2 cellular contexts compared by ENCODE assay signal in the genomic region with DNA sequence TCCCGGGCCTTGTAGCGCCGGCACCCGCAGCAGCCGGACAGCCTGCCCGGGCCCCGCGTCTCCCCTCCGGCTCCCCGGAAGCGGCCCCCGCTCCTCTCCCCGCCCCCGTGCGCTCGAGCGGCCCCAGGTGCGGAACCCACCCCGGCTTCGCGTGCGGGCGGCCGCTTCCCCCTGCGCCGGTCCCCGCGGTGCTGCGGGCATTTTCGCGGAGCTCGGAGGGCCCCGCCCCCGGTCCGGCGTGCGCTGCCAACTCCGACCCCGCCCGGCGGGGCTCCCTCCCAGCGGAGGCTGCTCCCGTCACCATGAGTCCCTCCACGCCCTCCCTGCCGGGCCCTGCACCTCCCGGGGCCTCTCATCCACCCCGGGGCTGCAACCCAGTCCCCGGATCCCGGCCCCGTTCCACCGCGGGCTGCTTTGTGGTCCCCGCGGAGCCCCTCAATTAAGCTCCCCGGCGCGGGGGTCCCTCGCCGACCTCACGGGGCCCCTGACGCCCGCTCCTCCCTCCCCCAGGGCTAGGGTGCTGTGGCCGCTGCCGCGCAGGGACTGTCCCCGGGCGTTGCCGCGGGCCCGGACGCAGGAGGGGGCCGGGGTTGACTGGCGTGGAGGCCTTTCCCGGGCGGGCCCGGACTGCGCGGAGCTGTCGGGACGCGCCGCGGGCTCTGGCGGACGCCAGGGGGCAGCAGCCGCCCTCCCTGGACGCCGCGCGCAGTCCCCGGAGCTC.
TF ChIP-seq lines count a peak whose summit lies in the region.

No MANE protein-coding gene starts in this region.

TF ChIP-seq in HEK293, 187 proteins besides CTCF, POLR2A, EP300 and RAD21 (continued from another document and continues in another):
- peak; percentile 39; the same call in 1 of the 2 replicates for TF ChIP-seq ZNF335 (tag by site-specific recombination; conservative IDR thresholded peaks at IDR 0.05)
- TF ChIP-seq, protein P1, sequence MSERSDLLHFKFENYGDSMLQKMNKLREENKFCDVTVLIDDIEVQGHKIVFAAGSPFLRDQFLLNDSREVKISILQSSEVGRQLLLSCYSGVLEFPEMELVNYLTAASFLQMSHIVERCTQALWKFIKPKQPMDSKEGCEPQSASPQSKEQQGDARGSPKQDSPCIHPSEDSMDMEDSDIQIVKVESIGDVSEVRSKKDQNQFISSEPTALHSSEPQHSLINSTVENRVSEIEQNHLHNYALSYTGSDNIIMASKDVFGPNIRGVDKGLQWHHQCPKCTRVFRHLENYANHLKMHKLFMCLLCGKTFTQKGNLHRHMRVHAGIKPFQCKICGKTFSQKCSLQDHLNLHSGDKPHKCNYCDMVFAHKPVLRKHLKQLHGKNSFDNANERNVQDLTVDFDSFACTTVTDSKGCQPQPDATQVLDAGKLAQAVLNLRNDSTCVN (tag by site-specific recombination; optimal IDR thresholded peaks at IDR 0.05): peak; percentile 87
- no peak for TF ChIP-seq SCRT1 (tag by site-specific recombination; IDR thresholded peaks at IDR 0.05; ENCODE audit: borderline replicate concordance)
- TF ChIP-seq ZNF10 (tag by site-specific recombination; IDR thresholded peaks at IDR 0.05): peak; percentile 73; the same call in 1 of the 2 replicates
- TF ChIP-seq HOXD13 (CRISPR knock-in tag; IDR thresholded peaks at IDR 0.05; ENCODE audit: borderline replicate concordance): no peak
- TF ChIP-seq ZNF610 (tag by site-specific recombination; IDR thresholded peaks at IDR 0.05; ENCODE audit: borderline replicate concordance): no peak
- TF ChIP-seq, protein P2, sequence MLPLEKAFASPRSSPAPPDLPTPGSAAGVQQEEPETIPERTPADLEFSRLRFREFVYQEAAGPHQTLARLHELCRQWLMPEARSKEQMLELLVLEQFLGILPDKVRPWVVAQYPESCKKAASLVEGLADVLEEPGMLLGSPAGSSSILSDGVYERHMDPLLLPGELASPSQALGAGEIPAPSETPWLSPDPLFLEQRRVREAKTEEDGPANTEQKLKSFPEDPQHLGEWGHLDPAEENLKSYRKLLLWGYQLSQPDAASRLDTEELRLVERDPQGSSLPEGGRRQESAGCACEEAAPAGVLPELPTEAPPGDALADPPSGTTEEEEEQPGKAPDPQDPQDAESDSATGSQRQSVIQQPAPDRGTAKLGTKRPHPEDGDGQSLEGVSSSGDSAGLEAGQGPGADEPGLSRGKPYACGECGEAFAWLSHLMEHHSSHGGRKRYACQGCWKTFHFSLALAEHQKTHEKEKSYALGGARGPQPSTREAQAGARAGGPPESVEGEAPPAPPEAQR (tag by site-specific recombination; IDR thresholded peaks at IDR 0.05): no peak
- TF ChIP-seq, protein P3, sequence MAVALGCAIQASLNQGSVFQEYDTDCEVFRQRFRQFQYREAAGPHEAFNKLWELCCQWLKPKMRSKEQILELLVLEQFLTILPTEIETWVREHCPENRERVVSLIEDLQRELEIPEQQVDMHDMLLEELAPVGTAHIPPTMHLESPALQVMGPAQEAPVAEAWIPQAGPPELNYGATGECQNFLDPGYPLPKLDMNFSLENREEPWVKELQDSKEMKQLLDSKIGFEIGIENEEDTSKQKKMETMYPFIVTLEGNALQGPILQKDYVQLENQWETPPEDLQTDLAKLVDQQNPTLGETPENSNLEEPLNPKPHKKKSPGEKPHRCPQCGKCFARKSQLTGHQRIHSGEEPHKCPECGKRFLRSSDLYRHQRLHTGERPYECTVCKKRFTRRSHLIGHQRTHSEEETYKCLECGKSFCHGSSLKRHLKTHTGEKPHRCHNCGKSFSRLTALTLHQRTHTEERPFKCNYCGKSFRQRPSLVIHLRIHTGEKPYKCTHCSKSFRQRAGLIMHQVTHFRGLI (tag by site-specific recombination; IDR thresholded peaks at IDR 0.05): no peak
- 0 out of 2 replicates have a peak, but pooled peaks have one; percentile 29 for TF ChIP-seq ZSCAN23 (tag by site-specific recombination; IDR thresholded peaks at IDR 0.05)
- peak; percentile 77; the same call in 1 of the 2 replicates for TF ChIP-seq SP7 (tag by site-specific recombination; IDR thresholded peaks at IDR 0.05)
- TF ChIP-seq ZBTB1 (tag by site-specific recombination; IDR thresholded peaks at IDR 0.05): no peak
- no peak for TF ChIP-seq ZNF658 (tag by site-specific recombination; IDR thresholded peaks at IDR 0.05)
- no peak for TF ChIP-seq ZNF140 (tag by site-specific recombination; IDR thresholded peaks at IDR 0.05)
- TF ChIP-seq, protein P4, sequence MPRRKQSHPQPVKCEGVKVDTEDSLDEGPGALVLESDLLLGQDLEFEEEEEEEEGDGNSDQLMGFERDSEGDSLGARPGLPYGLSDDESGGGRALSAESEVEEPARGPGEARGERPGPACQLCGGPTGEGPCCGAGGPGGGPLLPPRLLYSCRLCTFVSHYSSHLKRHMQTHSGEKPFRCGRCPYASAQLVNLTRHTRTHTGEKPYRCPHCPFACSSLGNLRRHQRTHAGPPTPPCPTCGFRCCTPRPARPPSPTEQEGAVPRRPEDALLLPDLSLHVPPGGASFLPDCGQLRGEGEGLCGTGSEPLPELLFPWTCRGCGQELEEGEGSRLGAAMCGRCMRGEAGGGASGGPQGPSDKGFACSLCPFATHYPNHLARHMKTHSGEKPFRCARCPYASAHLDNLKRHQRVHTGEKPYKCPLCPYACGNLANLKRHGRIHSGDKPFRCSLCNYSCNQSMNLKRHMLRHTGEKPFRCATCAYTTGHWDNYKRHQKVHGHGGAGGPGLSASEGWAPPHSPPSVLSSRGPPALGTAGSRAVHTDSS (tag by site-specific recombination; IDR thresholded peaks at IDR 0.05): peak; percentile 31; the same call in 1 of the 2 replicates
- TF ChIP-seq, protein P5, sequence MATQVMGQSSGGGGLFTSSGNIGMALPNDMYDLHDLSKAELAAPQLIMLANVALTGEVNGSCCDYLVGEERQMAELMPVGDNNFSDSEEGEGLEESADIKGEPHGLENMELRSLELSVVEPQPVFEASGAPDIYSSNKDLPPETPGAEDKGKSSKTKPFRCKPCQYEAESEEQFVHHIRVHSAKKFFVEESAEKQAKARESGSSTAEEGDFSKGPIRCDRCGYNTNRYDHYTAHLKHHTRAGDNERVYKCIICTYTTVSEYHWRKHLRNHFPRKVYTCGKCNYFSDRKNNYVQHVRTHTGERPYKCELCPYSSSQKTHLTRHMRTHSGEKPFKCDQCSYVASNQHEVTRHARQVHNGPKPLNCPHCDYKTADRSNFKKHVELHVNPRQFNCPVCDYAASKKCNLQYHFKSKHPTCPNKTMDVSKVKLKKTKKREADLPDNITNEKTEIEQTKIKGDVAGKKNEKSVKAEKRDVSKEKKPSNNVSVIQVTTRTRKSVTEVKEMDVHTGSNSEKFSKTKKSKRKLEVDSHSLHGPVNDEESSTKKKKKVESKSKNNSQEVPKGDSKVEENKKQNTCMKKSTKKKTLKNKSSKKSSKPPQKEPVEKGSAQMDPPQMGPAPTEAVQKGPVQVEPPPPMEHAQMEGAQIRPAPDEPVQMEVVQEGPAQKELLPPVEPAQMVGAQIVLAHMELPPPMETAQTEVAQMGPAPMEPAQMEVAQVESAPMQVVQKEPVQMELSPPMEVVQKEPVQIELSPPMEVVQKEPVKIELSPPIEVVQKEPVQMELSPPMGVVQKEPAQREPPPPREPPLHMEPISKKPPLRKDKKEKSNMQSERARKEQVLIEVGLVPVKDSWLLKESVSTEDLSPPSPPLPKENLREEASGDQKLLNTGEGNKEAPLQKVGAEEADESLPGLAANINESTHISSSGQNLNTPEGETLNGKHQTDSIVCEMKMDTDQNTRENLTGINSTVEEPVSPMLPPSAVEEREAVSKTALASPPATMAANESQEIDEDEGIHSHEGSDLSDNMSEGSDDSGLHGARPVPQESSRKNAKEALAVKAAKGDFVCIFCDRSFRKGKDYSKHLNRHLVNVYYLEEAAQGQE (tag by site-specific recombination; IDR thresholded peaks at IDR 0.05): no peak
- TF ChIP-seq ZNF560 (tag by site-specific recombination; IDR thresholded peaks at IDR 0.05; ENCODE audit: borderline replicate concordance): no peak
- 0 out of 2 replicates have a peak, but pooled peaks have one; percentile 12 for TF ChIP-seq ZNF549 (tag by site-specific recombination; IDR thresholded peaks at IDR 0.05)
- TF ChIP-seq ZNF121 (tag by site-specific recombination; IDR thresholded peaks at IDR 0.05): peak; percentile 79

TF ChIP-seq in K562, 482 proteins besides CTCF, POLR2A, EP300 and RAD21 (continued from another document and continues in another):
- TF ChIP-seq, protein P6, sequence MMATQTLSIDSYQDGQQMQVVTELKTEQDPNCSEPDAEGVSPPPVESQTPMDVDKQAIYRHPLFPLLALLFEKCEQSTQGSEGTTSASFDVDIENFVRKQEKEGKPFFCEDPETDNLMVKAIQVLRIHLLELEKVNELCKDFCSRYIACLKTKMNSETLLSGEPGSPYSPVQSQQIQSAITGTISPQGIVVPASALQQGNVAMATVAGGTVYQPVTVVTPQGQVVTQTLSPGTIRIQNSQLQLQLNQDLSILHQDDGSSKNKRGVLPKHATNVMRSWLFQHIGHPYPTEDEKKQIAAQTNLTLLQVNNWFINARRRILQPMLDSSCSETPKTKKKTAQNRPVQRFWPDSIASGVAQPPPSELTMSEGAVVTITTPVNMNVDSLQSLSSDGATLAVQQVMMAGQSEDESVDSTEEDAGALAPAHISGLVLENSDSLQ (IDR thresholded peaks at IDR 0.05): peak; percentile 70
- TF ChIP-seq POLR2B (IDR thresholded peaks at IDR 0.05; ENCODE audit: low read depth, partially characterized antibody) (peak; percentile 51), NR2C1 (IDR thresholded peaks at IDR 0.05) (no peak), NR2C1 (tag; IDR thresholded peaks at IDR 0.05) (no peak), JUND (IDR thresholded peaks at IDR 0.05; ENCODE audit: borderline replicate concordance, low read depth, low read length) (peak; percentile 14; the same call in 1 of the 2 replicates), JUND (tag; IDR thresholded peaks at IDR 0.05; ENCODE audit: borderline replicate concordance, low read depth, low read length) (peak; percentile 53; the same call in 1 of the 3 replicates), TCF7 (IDR thresholded peaks at IDR 0.05; ENCODE audit: borderline replicate concordance) (no peak), CHD1 (IDR thresholded peaks at IDR 0.05; ENCODE audit: low read length) (peak; percentile 28), SIN3A (IDR thresholded peaks at IDR 0.05; ENCODE audit: borderline replicate concordance in 2 of 2, control insufficient read depth in 1 of 2, low read depth in 2 of 2, low read length in 2 of 2) (no peak; a peak in 2 of 4 replicates)
- TF ChIP-seq, protein P7, sequence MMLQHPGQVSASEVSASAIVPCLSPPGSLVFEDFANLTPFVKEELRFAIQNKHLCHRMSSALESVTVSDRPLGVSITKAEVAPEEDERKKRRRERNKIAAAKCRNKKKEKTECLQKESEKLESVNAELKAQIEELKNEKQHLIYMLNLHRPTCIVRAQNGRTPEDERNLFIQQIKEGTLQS (IDR thresholded peaks at IDR 0.05): no peak
- TF ChIP-seq, protein P7 (CRISPR knock-in tag; conservative IDR thresholded peaks at IDR 0.05): peak; percentile 55; the same call in 1 of the 2 replicates
- TF ChIP-seq, protein P8, sequence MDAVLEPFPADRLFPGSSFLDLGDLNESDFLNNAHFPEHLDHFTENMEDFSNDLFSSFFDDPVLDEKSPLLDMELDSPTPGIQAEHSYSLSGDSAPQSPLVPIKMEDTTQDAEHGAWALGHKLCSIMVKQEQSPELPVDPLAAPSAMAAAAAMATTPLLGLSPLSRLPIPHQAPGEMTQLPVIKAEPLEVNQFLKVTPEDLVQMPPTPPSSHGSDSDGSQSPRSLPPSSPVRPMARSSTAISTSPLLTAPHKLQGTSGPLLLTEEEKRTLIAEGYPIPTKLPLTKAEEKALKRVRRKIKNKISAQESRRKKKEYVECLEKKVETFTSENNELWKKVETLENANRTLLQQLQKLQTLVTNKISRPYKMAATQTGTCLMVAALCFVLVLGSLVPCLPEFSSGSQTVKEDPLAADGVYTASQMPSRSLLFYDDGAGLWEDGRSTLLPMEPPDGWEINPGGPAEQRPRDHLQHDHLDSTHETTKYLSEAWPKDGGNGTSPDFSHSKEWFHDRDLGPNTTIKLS (IDR thresholded peaks at IDR 0.05; ENCODE audit: borderline replicate concordance, low read depth): peak; percentile 77; the same call in 1 of the 2 replicates
- TF ChIP-seq, protein P9, sequence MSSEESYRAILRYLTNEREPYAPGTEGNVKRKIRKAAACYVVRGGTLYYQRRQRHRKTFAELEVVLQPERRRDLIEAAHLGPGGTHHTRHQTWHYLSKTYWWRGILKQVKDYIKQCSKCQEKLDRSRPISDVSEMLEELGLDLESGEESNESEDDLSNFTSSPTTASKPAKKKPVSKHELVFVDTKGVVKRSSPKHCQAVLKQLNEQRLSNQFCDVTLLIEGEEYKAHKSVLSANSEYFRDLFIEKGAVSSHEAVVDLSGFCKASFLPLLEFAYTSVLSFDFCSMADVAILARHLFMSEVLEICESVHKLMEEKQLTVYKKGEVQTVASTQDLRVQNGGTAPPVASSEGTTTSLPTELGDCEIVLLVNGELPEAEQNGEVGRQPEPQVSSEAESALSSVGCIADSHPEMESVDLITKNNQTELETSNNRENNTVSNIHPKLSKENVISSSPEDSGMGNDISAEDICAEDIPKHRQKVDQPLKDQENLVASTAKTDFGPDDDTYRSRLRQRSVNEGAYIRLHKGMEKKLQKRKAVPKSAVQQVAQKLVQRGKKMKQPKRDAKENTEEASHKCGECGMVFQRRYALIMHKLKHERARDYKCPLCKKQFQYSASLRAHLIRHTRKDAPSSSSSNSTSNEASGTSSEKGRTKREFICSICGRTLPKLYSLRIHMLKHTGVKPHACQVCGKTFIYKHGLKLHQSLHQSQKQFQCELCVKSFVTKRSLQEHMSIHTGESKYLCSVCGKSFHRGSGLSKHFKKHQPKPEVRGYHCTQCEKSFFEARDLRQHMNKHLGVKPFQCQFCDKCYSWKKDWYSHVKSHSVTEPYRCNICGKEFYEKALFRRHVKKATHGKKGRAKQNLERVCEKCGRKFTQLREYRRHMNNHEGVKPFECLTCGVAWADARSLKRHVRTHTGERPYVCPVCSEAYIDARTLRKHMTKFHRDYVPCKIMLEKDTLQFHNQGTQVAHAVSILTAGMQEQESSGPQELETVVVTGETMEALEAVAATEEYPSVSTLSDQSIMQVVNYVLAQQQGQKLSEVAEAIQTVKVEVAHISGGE (CRISPR knock-in tag; IDR thresholded peaks at IDR 0.05): 0 out of 6 replicates have a peak, but pooled peaks of 1 of the 3 experiments have one; percentile 12
- TF ChIP-seq, protein P10, sequence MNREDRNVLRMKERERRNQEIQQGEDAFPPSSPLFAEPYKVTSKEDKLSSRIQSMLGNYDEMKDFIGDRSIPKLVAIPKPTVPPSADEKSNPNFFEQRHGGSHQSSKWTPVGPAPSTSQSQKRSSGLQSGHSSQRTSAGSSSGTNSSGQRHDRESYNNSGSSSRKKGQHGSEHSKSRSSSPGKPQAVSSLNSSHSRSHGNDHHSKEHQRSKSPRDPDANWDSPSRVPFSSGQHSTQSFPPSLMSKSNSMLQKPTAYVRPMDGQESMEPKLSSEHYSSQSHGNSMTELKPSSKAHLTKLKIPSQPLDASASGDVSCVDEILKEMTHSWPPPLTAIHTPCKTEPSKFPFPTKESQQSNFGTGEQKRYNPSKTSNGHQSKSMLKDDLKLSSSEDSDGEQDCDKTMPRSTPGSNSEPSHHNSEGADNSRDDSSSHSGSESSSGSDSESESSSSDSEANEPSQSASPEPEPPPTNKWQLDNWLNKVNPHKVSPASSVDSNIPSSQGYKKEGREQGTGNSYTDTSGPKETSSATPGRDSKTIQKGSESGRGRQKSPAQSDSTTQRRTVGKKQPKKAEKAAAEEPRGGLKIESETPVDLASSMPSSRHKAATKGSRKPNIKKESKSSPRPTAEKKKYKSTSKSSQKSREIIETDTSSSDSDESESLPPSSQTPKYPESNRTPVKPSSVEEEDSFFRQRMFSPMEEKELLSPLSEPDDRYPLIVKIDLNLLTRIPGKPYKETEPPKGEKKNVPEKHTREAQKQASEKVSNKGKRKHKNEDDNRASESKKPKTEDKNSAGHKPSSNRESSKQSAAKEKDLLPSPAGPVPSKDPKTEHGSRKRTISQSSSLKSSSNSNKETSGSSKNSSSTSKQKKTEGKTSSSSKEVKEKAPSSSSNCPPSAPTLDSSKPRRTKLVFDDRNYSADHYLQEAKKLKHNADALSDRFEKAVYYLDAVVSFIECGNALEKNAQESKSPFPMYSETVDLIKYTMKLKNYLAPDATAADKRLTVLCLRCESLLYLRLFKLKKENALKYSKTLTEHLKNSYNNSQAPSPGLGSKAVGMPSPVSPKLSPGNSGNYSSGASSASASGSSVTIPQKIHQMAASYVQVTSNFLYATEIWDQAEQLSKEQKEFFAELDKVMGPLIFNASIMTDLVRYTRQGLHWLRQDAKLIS (CRISPR knock-in tag; IDR thresholded peaks at IDR 0.05): peak; percentile 90
